In genomic region chr12:15982471-15982870, GRCh38 we compare ENCODE assay signal across 8 cellular contexts.
A peak's percentile ranks its signal among the peaks of the same experiment; 100 is the strongest.
DNase-seq lines count a peak whose midpoint lies in the region; ATAC-seq lines count a peak whose summit lies in the region.

No MANE protein-coding gene starts in this region.

- no peak for ATAC-seq in activated T-cell treated with anti-CD3 and anti-CD28 coated beads, Interleukin-2, amount 50 U/mL, for 4 hours
- ATAC-seq in T-cell (replicated peaks in 1 of 4), result no peak

- H3K27me3 Mint-ChIP-seq in activated T-cell treated with anti-CD3 and anti-CD28 coated beads, Interleukin-2, amount 50 U/mL, for 4 hours (ENCODE audit: low read depth), result no peaks in the 10 kb centered on the region
- no peaks in the 10 kb centered on the region for H3K27me3 Mint-ChIP-seq in T-cell

- CTCF ChIA-PET in T-cell (lab: Charles Lee), result no interaction called here

- H3K27ac Mint-ChIP-seq in T-cell, result no peak overlapping the region

- peaks cover 1% of the 10 kb centered on the region for H3K4me1 Mint-ChIP-seq in activated T-cell treated with anti-CD3 and anti-CD28 coated beads, Interleukin-2, amount 50 U/mL, for 4 hours (ENCODE audit: low read depth)
- no peaks in the 10 kb centered on the region for H3K4me1 Mint-ChIP-seq in T-cell

- peaks cover 4% of the 10 kb centered on the region for H3K9me3 Mint-ChIP-seq in activated T-cell treated with anti-CD3 and anti-CD28 coated beads, Interleukin-2, amount 50 U/mL, for 4 hours
- H3K9me3 Mint-ChIP-seq in T-cell, result peaks cover 0 to 4% (median 0%) of the 10 kb centered on the region in 3 donors

- POLR2A ChIA-PET in T-cell (lab: Charles Lee), result interaction anchor here in 1 of 2 donors (0.6 to 1.0 kb wide), 2 partner anchors 20 to 188 kb away, joined by 3 to 15 read pairs; no protein-coding TSS in a partner anchor

- peak; percentile 12 for DNase-seq in DMS 273 treated with DMSO at 0.1 percent for 48 hours (lab: John Stamatoyannopoulos, UW)
- DNase-seq in NAMALWA (ENCODE audit: low spot score), result peak; percentile 28
- peak; percentile 9 for DNase-seq in cerebellar cortex (ENCODE audit: low spot score)
- peak; percentile 10 for DNase-seq in midbrain (lab: John Stamatoyannopoulos, UW)
- no peak for DNase-seq in OCI-M2 (lab: John Stamatoyannopoulos, UW; ENCODE audit: unreplicated experiment)
- no peak for DNase-seq in activated T-cell treated with anti-CD3 and anti-CD28 coated beads, Interleukin-2, amount 50 U/mL, for 4 hours
- no peak for DNase-seq in T-cell
- no peak for DNase-seq in T-helper 2 cell

- H3K36me3 Mint-ChIP-seq in activated T-cell treated with anti-CD3 and anti-CD28 coated beads, Interleukin-2, amount 50 U/mL, for 4 hours (ENCODE audit: insufficient read depth), result peaks cover 46% of the 10 kb centered on the region
- peaks cover 64% of the 10 kb centered on the region for H3K36me3 Mint-ChIP-seq in T-cell

- H3K4me3 Mint-ChIP-seq in activated T-cell treated with anti-CD3 and anti-CD28 coated beads, Interleukin-2, amount 50 U/mL, for 4 hours, result no peak overlapping the region
- H3K4me3 Mint-ChIP-seq in T-cell, result no peak overlapping the region

Comparison
In these comparisons a context has a peak if more than half of its experiments do, and no peak if none do; other contexts are left out.
1. DNase-seq: peak in DMS 273 treated with DMSO at 0.1 percent for 48 hours (single experiment), NAMALWA (single experiment), cerebellar cortex (single experiment) and midbrain (single experiment); none in OCI-M2 (single experiment), activated T-cell treated with anti-CD3 and anti-CD28 coated beads, Interleukin-2, amount 50 U/mL, for 4 hours (single experiment), T-cell (0 of 34) and T-helper 2 cell (0 of 5).